Comparison of ENCODE assay signal across 8 cellular contexts in the genomic region with DNA sequence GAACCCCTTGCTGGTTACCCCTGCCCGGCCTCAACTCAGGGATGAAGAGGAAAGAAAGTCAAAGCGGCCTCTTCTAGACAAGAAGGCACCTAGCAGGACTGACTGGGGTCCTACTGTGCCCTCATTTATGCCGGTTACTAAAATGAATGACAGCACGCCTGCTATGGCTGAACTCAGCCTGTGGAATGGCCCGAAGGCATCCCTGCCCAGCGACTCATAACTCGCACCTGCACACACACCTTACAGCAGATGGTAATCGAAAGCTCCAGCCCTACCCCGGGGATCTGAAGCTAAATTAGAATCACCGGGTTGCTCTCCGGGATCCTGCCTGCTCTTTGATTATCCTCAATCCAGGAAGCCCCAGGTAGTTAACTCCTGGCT. TPM values are rescaled to one million over a fixed set of nuclear protein-coding genes. Genes with fewer than 3 reads are reported as not detected.
DNase-seq lines count a peak whose midpoint lies in the region; ATAC-seq and TF ChIP-seq lines count a peak whose summit lies in the region.

No MANE protein-coding gene starts in this region.

- ATAC-seq in Right ventricle myocardium inferior (no peak), GM18861 (IDR thresholded peaks at IDR 0.05; ENCODE audit: unreplicated experiment) (no peak), T-helper 17 cell (no peak), GM18858 (IDR thresholded peaks at IDR 0.05; ENCODE audit: unreplicated experiment) (no peak)

- H3K4me3 Mint-ChIP-seq in T-helper 17 cell: no peak overlapping the region

- TF ChIP-seq EP300 in transverse colon (IDR thresholded peaks at IDR 0.05; ENCODE audit: low read depth): no peak

- in situ Hi-C loops in transverse colon (cut with MboI; ENCODE audit: low pct_ligation_motif_present in 1 of 4, low pct_unique_long_range_greater_than_20kb in 1 of 4, low sequenced_read_pairs in 3 of 4): no loop called here

- 83 to 92% (median 89%) methylated on average over 11 of the region's 11 CpGs for WGBS in adrenal gland, 4 donors
- WGBS in transverse colon (ENCODE audit: low coverage in 1 of 2), 2 donors: 52% methylated on average over 11 of the region's 11 CpGs; no CpG with 5 or more reads in 1 of the 2 donors

- no peak for DNase-seq in cardiac muscle cell (ENCODE audit: low read depth in 1 of 2, low spot score in 1 of 2)
- no peak for DNase-seq in Right ventricle myocardium inferior (ENCODE audit: missing footprints)
- peak in 1 of 7 donors; percentile 24 for DNase-seq in adrenal gland
- peak; percentile 47 for DNase-seq in transverse colon
- no peak for DNase-seq in T-helper 17 cell

- H3K36me3 ChIP-seq in cardiac muscle cell (no peaks in the 10 kb centered on the region), adrenal gland (replicated peaks in 1 of 2) (no peaks in the 10 kb centered on the region), transverse colon (no peaks in the 10 kb centered on the region)

- H3K27me3 Mint-ChIP-seq in T-helper 17 cell: no peaks in the 10 kb centered on the region

- H3K27ac ChIP-seq in cardiac muscle cell: no peak overlapping the region
- H3K27ac ChIP-seq in adrenal gland: peak overlapping the region in 4 of 5 donors; percentile 62 to 89 (median 74)
- peak overlapping the region; percentile 90 for H3K27ac ChIP-seq in layer of hippocampus (ENCODE audit: low read depth, low read length)
- peak overlapping the region; percentile 70 to 87 (median 82) for H3K27ac ChIP-seq in transverse colon

- H3K4me3 ChIP-seq in cardiac muscle cell: peak overlapping the region; percentile 52
- H3K4me3 ChIP-seq in adrenal gland: peak overlapping the region in 2 of 4 donors; percentile 30 to 99
- peak overlapping the region in 3 of 4 donors; percentile 28 to 93 (median 59) for H3K4me3 ChIP-seq in transverse colon

- H3K9me3 ChIP-seq in cardiac muscle cell (ENCODE audit: low read depth): no peaks in the 10 kb centered on the region
- no peaks in the 10 kb centered on the region for H3K9me3 ChIP-seq in adrenal gland (replicated peaks in 1 of 3)
- no peaks in the 10 kb centered on the region for H3K9me3 ChIP-seq in transverse colon
- H3K9me3 ChIP-seq in T-helper 17 cell (ENCODE audit: control insufficient read depth, low read length, poor library complexity, severe bottlenecking): no peaks in the 10 kb centered on the region

- no peaks in the 10 kb centered on the region for H3K36me3 Mint-ChIP-seq in T-helper 17 cell (ENCODE audit: low read depth)

- no peak for TF ChIP-seq POLR2A in adrenal gland (IDR thresholded peaks at IDR 0.05)
- TF ChIP-seq POLR2A in transverse colon (IDR thresholded peaks at IDR 0.05): no peak

- H3K27me3 ChIP-seq in cardiac muscle cell (peaks cover 35% of the 10 kb centered on the region), adrenal gland (no peaks in the 10 kb centered on the region), layer of hippocampus (ENCODE audit: control insufficient read depth, insufficient read depth, low read length) (no peaks in the 10 kb centered on the region), transverse colon (no peaks in the 10 kb centered on the region)

- intact Hi-C loops in Right ventricle myocardium inferior (cut with DNase I) (loop anchor here (2.0 to 5.0 kb wide), 4 partner anchors 63 to 184 kb away; partner anchors contain the start of genes BLOC1S5 and BMP6), adrenal gland (cut with DNase I) (no loop called here), transverse colon (cut with DNase I; ENCODE audit: low total_unique reads) (no loop called here)

- H3K27ac Mint-ChIP-seq in T-helper 17 cell: no peak overlapping the region

- H3K4me1 ChIP-seq in cardiac muscle cell (ENCODE audit: low read depth): no peaks in the 10 kb centered on the region
- peaks cover 15 to 30% of the 10 kb centered on the region in 2 donors for H3K4me1 ChIP-seq in adrenal gland (replicated peaks in 1 of 2)
- peaks cover 9 to 18% (median 12%) of the 10 kb centered on the region in 4 donors for H3K4me1 ChIP-seq in transverse colon

- TF ChIP-seq CTCF in cardiac muscle cell (IDR thresholded peaks at IDR 0.05; ENCODE audit: low read depth, low read length) (no peak), adrenal gland (IDR thresholded peaks at IDR 0.05) (no peak), transverse colon (IDR thresholded peaks at IDR 0.05) (no peak)

- peaks cover 13% of the 10 kb centered on the region for H3K4me1 Mint-ChIP-seq in T-helper 17 cell

RNA-seq across cellular contexts. Expression of gene TXNDC5, which starts 0.7 kb away (rescaled TPM):
- total RNA-seq in cardiac muscle cell (73.1 and 104 TPM in 2 replicates), Right ventricle myocardium inferior (42.0 TPM), adrenal gland (100 to 1,000 TPM in 6 of 8 donors, 10 to 100 TPM in 2; 94.0 to 192 (median 128) TPM), transverse colon (100 to 1,000 TPM in 1 of 4 donors, 10 to 100 TPM in 3; 17.2 to 217 (median 65.2) TPM), T-helper 17 cell (10 to 100 TPM; 18.6 to 19.8 TPM)
- polyA plus RNA-seq in cardiac muscle cell (86.1 and 111 TPM in 2 replicates), adrenal gland (100 to 1,000 TPM in 1 of 3 donors, 10 to 100 TPM in 2; 51.6 to 130 (median 55.5) TPM)
